In genomic region chr1:115679141-115679611, GRCh38 we compare ENCODE assay signal across 11 cellular contexts. TPM values are rescaled to one million over a fixed set of nuclear protein-coding genes. Genes with fewer than 3 reads are reported as not detected.
DNase-seq lines count a peak whose midpoint lies in the region; ATAC-seq and TF ChIP-seq lines count a peak whose summit lies in the region.
"Had no signal": no experiment of that assay in that cellular context is flagged by ENCODE, and none has a peak within 500 bp of the region (broad histone marks: within the 10 kb centered on the region; RNA-seq: fewer than 3 reads in every experiment).

No MANE protein-coding gene starts in this region.

- H3K4me3 ChIP-seq in SK-N-SH (ENCODE audit: low read depth in 2 of 2, low read length in 1 of 2) (no peak overlapping the region), gastroesophageal sphincter (peak overlapping the region in 1 of 2 donors; percentile 12), sigmoid colon (no peak overlapping the region)

- TF ChIP-seq RAD21 in SK-N-SH (IDR thresholded peaks at IDR 0.05; ENCODE audit: low read length), result no peak

- intact Hi-C loops in sigmoid colon (cut with DNase I), result loop anchor here (5.0 kb wide), 1 partner anchor 37 kb away; the partner anchor contains the start of gene VANGL1

- WGBS in SK-N-SH (ENCODE audit: low lambda C conversion rate), result 20% methylated on average over 3 of the region's 8 CpGs
- 0 to 20% methylated on average over 1 to 2 of the region's 8 CpGs for WGBS in gastroesophageal sphincter (ENCODE audit: low coverage in 1 of 2), 2 donors
- 76 to 81% methylated on average over 8 of the region's 8 CpGs for WGBS in sigmoid colon, 2 donors

- ATAC-seq in gastroesophageal sphincter (peak; percentile 93), HG03520 (IDR thresholded peaks at IDR 0.05; ENCODE audit: unreplicated experiment) (no peak), HG03039 (IDR thresholded peaks at IDR 0.05; ENCODE audit: unreplicated experiment) (no peak)

- CTCF ChIA-PET in SK-N-SH (lab: Yijun Ruan, JAX), result interaction anchor here (1.9 kb wide), 1 partner anchor 28 kb away, joined by 5 read pairs; no protein-coding TSS in a partner anchor

- no peak overlapping the region for H2AFZ ChIP-seq in SK-N-SH (ENCODE audit: low read depth)

- peak overlapping the region; percentile 34; the same call in 1 of the 2 replicates for H3K4me2 ChIP-seq in SK-N-SH

- no peak for TF ChIP-seq EP300 in SK-N-SH (IDR thresholded peaks at IDR 0.05; ENCODE audit: borderline replicate concordance in 1 of 2, low read depth in 1 of 2, low read length in 1 of 2)
- TF ChIP-seq EP300 in gastroesophageal sphincter (IDR thresholded peaks at IDR 0.05), result no peak
- TF ChIP-seq EP300 in sigmoid colon (IDR thresholded peaks at IDR 0.05), result no peak

- POLR2A ChIA-PET in SK-N-SH (lab: Yijun Ruan, JAX), result no interaction called here

- H3K27ac ChIP-seq in SK-N-SH (ENCODE audit: low read depth in 2 of 2, low read length in 1 of 2), result no peak overlapping the region
- H3K27ac ChIP-seq in gastroesophageal sphincter, result peak overlapping the region; percentile 19 to 86 (median 82)
- H3K27ac ChIP-seq in sigmoid colon, result peak overlapping the region; percentile 70 to 93 (median 82)
- H3K27ac ChIP-seq: neutrophil had no signal

- H3F3A ChIP-seq in SK-N-SH (replicated peaks; ENCODE audit: insufficient read depth), result no peaks in the 10 kb centered on the region

- H3K9me3 ChIP-seq in SK-N-SH, result no peaks in the 10 kb centered on the region
- no peaks in the 10 kb centered on the region for H3K9me3 ChIP-seq in gastroesophageal sphincter
- H3K9me3 ChIP-seq in sigmoid colon, result no peaks in the 10 kb centered on the region
- H3K9me3 ChIP-seq: neutrophil had no signal

- H3K9me2 ChIP-seq in SK-N-SH, result no peaks in the 10 kb centered on the region

- H3K27me3 ChIP-seq in SK-N-SH (ENCODE audit: insufficient read depth) (no peaks in the 10 kb centered on the region), gastroesophageal sphincter (no peaks in the 10 kb centered on the region), sigmoid colon (no peaks in the 10 kb centered on the region)
- H3K27me3 ChIP-seq: neutrophil had no signal

- H3K36me3 ChIP-seq in SK-N-SH (replicated peaks in 1 of 2; ENCODE audit: control insufficient read depth in 1 of 2, insufficient read depth in 2 of 2, low read length in 1 of 2) (peaks cover 2 to 12% of the 10 kb centered on the region in 2 experiments), gastroesophageal sphincter (peaks cover 0 to 21% of the 10 kb centered on the region in 2 donors), sigmoid colon (peaks cover 0 to 20% (median under 1%) of the 10 kb centered on the region in 4 donors)
- H3K36me3 ChIP-seq: neutrophil had no signal

- H4K20me1 ChIP-seq in SK-N-SH (ENCODE audit: insufficient read depth), result no peaks in the 10 kb centered on the region

- H3K4me1 ChIP-seq in SK-N-SH (ENCODE audit: control insufficient read depth in 1 of 2, insufficient read depth in 2 of 2, low read depth in 1 of 2, low read length in 1 of 2) (peaks cover 5 to 6% of the 10 kb centered on the region in 2 experiments; a peak in 2 of 4 replicates), gastroesophageal sphincter (peaks cover 0 to 55% (median 11%) of the 10 kb centered on the region in 3 donors), sigmoid colon (peaks cover 0 to 53% (median 47%) of the 10 kb centered on the region in 4 donors)

- H3K9ac ChIP-seq in SK-N-SH, result no peak overlapping the region

- TF ChIP-seq CTCF in SK-N-SH (IDR thresholded peaks at IDR 0.05), result no peak
- TF ChIP-seq CTCF in gastroesophageal sphincter (IDR thresholded peaks at IDR 0.05), result peak in 1 of 4 experiments; percentile 11
- TF ChIP-seq CTCF in sigmoid colon (IDR thresholded peaks at IDR 0.05), result peak in 2 of 4 experiments; percentile 10 to 20

- H3K79me2 ChIP-seq in SK-N-SH (ENCODE audit: insufficient read depth), result peaks cover 14% of the 10 kb centered on the region; the same call in 1 of the 2 replicates

- DNase-seq in ELR (ENCODE audit: low read depth), result peak; percentile 74
- no peak for DNase-seq in SK-N-SH
- DNase-seq in sigmoid colon, result peak; percentile 84
- DNase-seq in activated CD4-positive, alpha-beta T cell treated with anti-CD3 and anti-CD28 coated beads, Interleukin-2, amount 50 U/mL, for 48 hours, result no peak
- no peak for DNase-seq in NCI-H2029 treated with DMSO at 0.1 percent for 48 hours (lab: John Stamatoyannopoulos, UW)
- DNase-seq: activated CD8-positive, alpha-beta memory T cell treated with anti-CD3 and anti-CD28 coated beads, Interleukin-2, amount 50 U/mL, for 4 hours; KBM-7 had no signal

- no peak for TF ChIP-seq POLR2A in gastroesophageal sphincter (IDR thresholded peaks at IDR 0.05)
- no peak for TF ChIP-seq POLR2A in sigmoid colon (IDR thresholded peaks at IDR 0.05)

TF ChIP-seq in SK-N-SH, 30 proteins besides CTCF, POLR2A, EP300 and RAD21:
- 0 out of 2 replicates have a peak, but pooled peaks have one; percentile 13 for TF ChIP-seq MAX (IDR thresholded peaks at IDR 0.05; ENCODE audit: low read depth)
- peak; percentile 75 for TF ChIP-seq FOSL2 (IDR thresholded peaks at IDR 0.05; ENCODE audit: borderline replicate concordance, low read depth)
- TF ChIP-seq CHD2 (IDR thresholded peaks at IDR 0.05; ENCODE audit: low read length, partially characterized antibody), result no peak
- TF ChIP-seq NFIC (IDR thresholded peaks at IDR 0.05; ENCODE audit: borderline replicate concordance), result peak; percentile 8; the same call in 1 of the 2 replicates
- no peak for TF ChIP-seq ELF1 (IDR thresholded peaks at IDR 0.05)
- peak; percentile 53 for TF ChIP-seq JUND (IDR thresholded peaks at IDR 0.05)
- no peak for TF ChIP-seq GATA2 (CRISPR knock-in tag; IDR thresholded peaks at IDR 0.05)
TF ChIP-seq in SK-N-SH: peak in this region for 4.

RNA-seq across cellular contexts. Expression of gene VANGL1, which starts 37.4 kb away (rescaled TPM):
- polyA plus RNA-seq in SK-N-SH (2012; rRNA removed), result 5.4 TPM in 2 replicates
- 5.6 and 6.6 TPM in 2 replicates for polyA plus RNA-seq in SK-N-SH (2012; cell fraction: cytosol; rRNA removed)
- 2.3 and 4.9 TPM in 2 replicates for polyA plus RNA-seq in SK-N-SH (2012; cell fraction: nucleus; rRNA removed)
- total RNA-seq in gastroesophageal sphincter, result 10 to 100 TPM in 2 of 4 donors, 1 to 10 TPM in 2; 9.7 to 18.2 (median 12.7) TPM
- total RNA-seq in sigmoid colon, result 10 to 100 TPM in 1 of 4 donors, 1 to 10 TPM in 3; 7.1 to 14.7 (median 8.1) TPM
- 1 to 10 TPM; 1.2 to 5.0 (median 2.5) TPM for polyA plus RNA-seq in sigmoid colon

Comparison
In these comparisons a context has a peak if more than half of its experiments do, and no peak if none do; other contexts are left out.
1. DNase-seq: peak in ELR (single experiment) and sigmoid colon (single experiment); none in SK-N-SH (single experiment), activated CD4-positive, alpha-beta T cell treated with anti-CD3 and anti-CD28 coated beads, Interleukin-2, amount 50 U/mL, for 48 hours (0 of 2) and NCI-H2029 treated with DMSO at 0.1 percent for 48 hours (single experiment).
2. H3K27ac ChIP-seq: peak in gastroesophageal sphincter (4 of 4) and sigmoid colon (4 of 4); none in SK-N-SH (0 of 2).